Comparison of ENCODE assay signal across 8 cellular contexts in the genomic region with DNA sequence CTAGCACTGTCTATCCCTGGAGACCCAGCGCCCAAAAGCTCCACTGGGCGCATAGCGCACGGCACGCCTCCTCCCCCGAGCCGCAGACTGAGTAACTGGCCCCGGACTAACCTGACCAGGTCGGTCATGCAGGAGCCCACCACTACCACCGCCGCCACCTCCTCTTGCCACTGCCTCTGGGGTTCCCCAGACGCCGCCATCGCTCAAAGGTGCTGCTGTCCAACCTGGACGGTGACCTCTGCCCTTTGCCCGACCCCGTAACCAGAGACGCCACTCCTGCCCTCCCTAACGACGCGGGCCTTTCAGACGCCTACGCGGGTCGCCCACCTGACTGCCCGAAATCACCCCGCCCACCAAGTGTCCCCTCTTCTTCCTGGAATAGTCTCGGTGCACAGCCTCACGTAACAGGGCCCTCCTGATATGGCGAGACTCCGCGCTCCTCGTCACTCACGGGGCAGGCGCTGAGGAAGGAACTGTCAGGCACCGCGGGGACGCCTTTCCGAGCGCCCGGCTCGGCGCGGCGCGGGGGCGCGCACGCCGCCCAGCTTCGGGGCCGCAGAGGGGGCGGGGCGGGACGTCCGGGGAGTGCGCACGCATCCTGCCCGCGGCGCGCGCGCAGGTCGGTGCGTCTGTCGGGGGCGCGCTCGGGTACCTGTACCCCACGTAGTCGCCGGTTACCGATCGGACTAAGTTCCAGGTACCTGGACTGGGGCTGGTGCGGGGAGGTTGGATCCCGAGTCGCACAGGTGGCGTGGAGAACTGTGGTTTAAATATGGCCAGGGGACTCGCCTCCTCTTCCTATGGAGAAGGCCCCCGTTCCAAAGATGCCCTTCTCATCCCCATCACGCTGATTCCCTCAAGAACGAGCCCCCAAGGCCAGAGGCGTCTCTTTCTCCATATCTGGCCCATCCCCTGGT. TPM values are rescaled to one million over a fixed set of nuclear protein-coding genes. Genes with fewer than 3 reads are reported as not detected.
DNase-seq lines count a peak whose midpoint lies in the region; ATAC-seq and TF ChIP-seq lines count a peak whose summit lies in the region.

A gene (plus strand): TSS at position 584 of the 917 bp plus-strand sequence. CDS start 3,828 bp downstream, outside the sequence.
A gene (minus strand): TSS at position 242 of the 917 bp plus-strand sequence. CDS start 42 bp downstream, at position 200.

- DNase-seq in BJ (ENCODE audit: low read depth) (no peak), NCI-H526 treated with DMSO at 0.1 percent for 48 hours (lab: John Stamatoyannopoulos, UW) (peak; percentile 68), cortex of kidney (lab: John Stamatoyannopoulos, UW) (peak; percentile 30), left lung (peak; percentile 89 to 96)
- peak; percentile 86 for DNase-seq in activated CD4-positive, alpha-beta T cell treated with anti-CD3 and anti-CD28 coated beads, Interleukin-2, amount 10 ng/mL, durations not matched to agents 7 days and 5 days
- peak; percentile 87 to 94 for DNase-seq in stimulated activated CD4-positive, alpha-beta T cell treated with anti-CD3 and anti-CD28 coated beads, Interleukin-2, amount 100 ng/mL, for 48 hours

- H3K27me3 ChIP-seq in BJ (ENCODE audit: control insufficient read depth, insufficient read depth, low read length): no peaks in the 10 kb centered on the region
- no peaks in the 10 kb centered on the region for H3K27me3 ChIP-seq in left lung

- peak; percentile 67 for ATAC-seq in GM19351 (IDR thresholded peaks at IDR 0.05; ENCODE audit: unreplicated experiment)
- peak; percentile 61 for ATAC-seq in HG03469 (IDR thresholded peaks at IDR 0.05; ENCODE audit: unreplicated experiment)
- peak; percentile 97 for ATAC-seq in left lung

- H3K36me3 ChIP-seq in BJ (ENCODE audit: control insufficient read depth, insufficient read depth, low read length): no peaks in the 10 kb centered on the region
- peaks cover 0 to under 1% of the 10 kb centered on the region in 2 donors for H3K36me3 ChIP-seq in left lung

- H3K4me3 Mint-ChIP-seq in activated CD4-positive, alpha-beta T cell treated with anti-CD3 and anti-CD28 coated beads, Interleukin-2, amount 10 ng/mL, durations not matched to agents 7 days and 5 days: peak within 1 kb of the TSS; percentile 92

- intact Hi-C loops in left lung (cut with DNase I): no loop called here

- H3K27me3 Mint-ChIP-seq in activated CD4-positive, alpha-beta T cell treated with anti-CD3 and anti-CD28 coated beads, Interleukin-2, amount 10 ng/mL, durations not matched to agents 7 days and 5 days: peaks cover 2% of the 10 kb centered on the region

- H3K4me1 Mint-ChIP-seq in activated CD4-positive, alpha-beta T cell treated with anti-CD3 and anti-CD28 coated beads, Interleukin-2, amount 10 ng/mL, durations not matched to agents 7 days and 5 days: peaks cover 56% of the 10 kb centered on the region

- H3K36me3 Mint-ChIP-seq in activated CD4-positive, alpha-beta T cell treated with anti-CD3 and anti-CD28 coated beads, Interleukin-2, amount 10 ng/mL, durations not matched to agents 7 days and 5 days (ENCODE audit: low read depth): peaks cover 18% of the 10 kb centered on the region

- H3K9me3 ChIP-seq in left lung: no peaks in the 10 kb centered on the region

- TF ChIP-seq CTCF in BJ (IDR thresholded peaks at IDR 0.05; ENCODE audit: insufficient read depth, low read depth, low read length) (no peak), left lung (IDR thresholded peaks at IDR 0.05) (no peak)

- no peaks in the 10 kb centered on the region for H3K9me3 Mint-ChIP-seq in activated CD4-positive, alpha-beta T cell treated with anti-CD3 and anti-CD28 coated beads, Interleukin-2, amount 10 ng/mL, durations not matched to agents 7 days and 5 days

- POLR2A ChIA-PET in BJ (lab: Charles Lee): interaction anchor here (0.6 kb wide), 3 partner anchors 72 to 150 kb away, joined by 4 to 6 read pairs (median 5); no protein-coding TSS in a partner anchor
- POLR2A ChIA-PET in activated CD4-positive, alpha-beta T cell treated with anti-CD3 and anti-CD28 coated beads, Interleukin-2, amount 10 ng/mL, durations not matched to agents 7 days and 5 days (lab: Charles Lee): no interaction called here

- H3K27ac Mint-ChIP-seq in activated CD4-positive, alpha-beta T cell treated with anti-CD3 and anti-CD28 coated beads, Interleukin-2, amount 10 ng/mL, durations not matched to agents 7 days and 5 days: peak within 1 kb of the TSS; percentile 98

- H3K4me1 ChIP-seq in left lung: peaks cover 0 to 47% of the 10 kb centered on the region in 2 donors

- peak within 1 kb of the TSS; percentile 96 to 97 for H3K27ac ChIP-seq in left lung

- CTCF ChIA-PET in BJ (lab: Yijun Ruan, JAX): interaction anchor here (2.2 kb wide), 1 partner anchor 506 kb away, joined by 7 read pairs; no protein-coding TSS in a partner anchor
- CTCF ChIA-PET in activated CD4-positive, alpha-beta T cell treated with anti-CD3 and anti-CD28 coated beads, Interleukin-2, amount 10 ng/mL, durations not matched to agents 7 days and 5 days (lab: Charles Lee): interaction anchor here (1.3 to 1.4 kb wide), 4 partner anchors 10 to 501 kb away, joined by 3 to 6 read pairs (median 5); no protein-coding TSS in a partner anchor

- H3K4me3 ChIP-seq in BJ (ENCODE audit: low read depth, low read length) (peak within 1 kb of the TSS; percentile 75), left lung (peak within 1 kb of the TSS; percentile 68 to 73)

RNA-seq across cellular contexts. Expression of the first gene that starts in this region (rescaled TPM):
- polyA plus RNA-seq in BJ (2011; rRNA removed): 32.6 and 47.4 TPM in 2 replicates
- polyA minus RNA-seq in BJ (2011; rRNA and poly(A)+ RNA removed): 22.7 and 26.7 TPM in 2 replicates
- total RNA-seq in activated CD4-positive, alpha-beta T cell treated with anti-CD3 and anti-CD28 coated beads, Interleukin-2, amount 10 ng/mL, durations not matched to agents 7 days and 5 days: 10 to 100 TPM; 41.9 to 49.7 TPM
- 10 to 100 TPM; 42.5 to 49.2 TPM for total RNA-seq in left lung

RNA-seq across cellular contexts. Expression of the second gene that starts in this region (rescaled TPM):
- 1.8 and 2.2 TPM in 2 replicates for polyA plus RNA-seq in BJ (2011; rRNA removed)
- 0.76 and 0.82 TPM in 2 replicates for polyA minus RNA-seq in BJ (2011; rRNA and poly(A)+ RNA removed)
- 1 to 10 TPM; 1.2 TPM for total RNA-seq in activated CD4-positive, alpha-beta T cell treated with anti-CD3 and anti-CD28 coated beads, Interleukin-2, amount 10 ng/mL, durations not matched to agents 7 days and 5 days
- total RNA-seq in left lung: 1 to 10 TPM; 2.3 to 4.0 TPM
